ENCODE assay signal across 1 cellular context in the genomic region with DNA sequence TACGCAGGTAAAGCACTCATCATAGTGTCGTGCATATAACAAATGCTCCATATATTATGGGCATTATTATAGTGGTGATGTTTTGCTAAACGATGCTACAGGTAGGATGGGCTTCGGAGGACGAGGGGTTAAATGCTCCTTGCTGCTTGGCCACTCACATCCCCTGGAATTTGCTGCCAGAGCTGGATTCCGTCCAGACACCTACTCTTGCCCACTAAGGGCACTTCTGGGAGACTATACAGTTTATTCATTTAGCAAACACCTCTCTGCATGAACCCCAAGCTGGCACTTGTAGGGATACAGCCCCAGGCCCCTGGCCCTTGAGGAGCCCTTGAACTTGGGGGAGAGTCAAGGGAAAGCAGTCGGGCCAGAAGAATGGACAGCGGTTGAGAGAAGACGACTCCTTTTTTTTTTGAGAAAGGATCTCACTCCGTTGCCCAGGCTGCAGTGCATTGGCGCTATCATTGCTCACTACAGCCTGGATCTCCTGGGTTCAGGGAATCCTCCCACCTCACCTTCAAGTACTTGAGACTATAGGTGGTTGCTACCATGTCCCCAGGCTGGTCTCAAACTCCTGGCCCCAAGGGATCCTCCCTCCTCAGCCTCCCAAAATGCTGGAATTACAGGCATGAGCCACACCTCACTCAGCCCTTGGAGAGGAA.
TF ChIP-seq lines count a peak whose summit lies in the region.

No MANE protein-coding gene starts in this region.

TF ChIP-seq in GM23338, 12 proteins besides CTCF, POLR2A, EP300 and RAD21 (continued from another document):
- TF ChIP-seq, protein P1, sequence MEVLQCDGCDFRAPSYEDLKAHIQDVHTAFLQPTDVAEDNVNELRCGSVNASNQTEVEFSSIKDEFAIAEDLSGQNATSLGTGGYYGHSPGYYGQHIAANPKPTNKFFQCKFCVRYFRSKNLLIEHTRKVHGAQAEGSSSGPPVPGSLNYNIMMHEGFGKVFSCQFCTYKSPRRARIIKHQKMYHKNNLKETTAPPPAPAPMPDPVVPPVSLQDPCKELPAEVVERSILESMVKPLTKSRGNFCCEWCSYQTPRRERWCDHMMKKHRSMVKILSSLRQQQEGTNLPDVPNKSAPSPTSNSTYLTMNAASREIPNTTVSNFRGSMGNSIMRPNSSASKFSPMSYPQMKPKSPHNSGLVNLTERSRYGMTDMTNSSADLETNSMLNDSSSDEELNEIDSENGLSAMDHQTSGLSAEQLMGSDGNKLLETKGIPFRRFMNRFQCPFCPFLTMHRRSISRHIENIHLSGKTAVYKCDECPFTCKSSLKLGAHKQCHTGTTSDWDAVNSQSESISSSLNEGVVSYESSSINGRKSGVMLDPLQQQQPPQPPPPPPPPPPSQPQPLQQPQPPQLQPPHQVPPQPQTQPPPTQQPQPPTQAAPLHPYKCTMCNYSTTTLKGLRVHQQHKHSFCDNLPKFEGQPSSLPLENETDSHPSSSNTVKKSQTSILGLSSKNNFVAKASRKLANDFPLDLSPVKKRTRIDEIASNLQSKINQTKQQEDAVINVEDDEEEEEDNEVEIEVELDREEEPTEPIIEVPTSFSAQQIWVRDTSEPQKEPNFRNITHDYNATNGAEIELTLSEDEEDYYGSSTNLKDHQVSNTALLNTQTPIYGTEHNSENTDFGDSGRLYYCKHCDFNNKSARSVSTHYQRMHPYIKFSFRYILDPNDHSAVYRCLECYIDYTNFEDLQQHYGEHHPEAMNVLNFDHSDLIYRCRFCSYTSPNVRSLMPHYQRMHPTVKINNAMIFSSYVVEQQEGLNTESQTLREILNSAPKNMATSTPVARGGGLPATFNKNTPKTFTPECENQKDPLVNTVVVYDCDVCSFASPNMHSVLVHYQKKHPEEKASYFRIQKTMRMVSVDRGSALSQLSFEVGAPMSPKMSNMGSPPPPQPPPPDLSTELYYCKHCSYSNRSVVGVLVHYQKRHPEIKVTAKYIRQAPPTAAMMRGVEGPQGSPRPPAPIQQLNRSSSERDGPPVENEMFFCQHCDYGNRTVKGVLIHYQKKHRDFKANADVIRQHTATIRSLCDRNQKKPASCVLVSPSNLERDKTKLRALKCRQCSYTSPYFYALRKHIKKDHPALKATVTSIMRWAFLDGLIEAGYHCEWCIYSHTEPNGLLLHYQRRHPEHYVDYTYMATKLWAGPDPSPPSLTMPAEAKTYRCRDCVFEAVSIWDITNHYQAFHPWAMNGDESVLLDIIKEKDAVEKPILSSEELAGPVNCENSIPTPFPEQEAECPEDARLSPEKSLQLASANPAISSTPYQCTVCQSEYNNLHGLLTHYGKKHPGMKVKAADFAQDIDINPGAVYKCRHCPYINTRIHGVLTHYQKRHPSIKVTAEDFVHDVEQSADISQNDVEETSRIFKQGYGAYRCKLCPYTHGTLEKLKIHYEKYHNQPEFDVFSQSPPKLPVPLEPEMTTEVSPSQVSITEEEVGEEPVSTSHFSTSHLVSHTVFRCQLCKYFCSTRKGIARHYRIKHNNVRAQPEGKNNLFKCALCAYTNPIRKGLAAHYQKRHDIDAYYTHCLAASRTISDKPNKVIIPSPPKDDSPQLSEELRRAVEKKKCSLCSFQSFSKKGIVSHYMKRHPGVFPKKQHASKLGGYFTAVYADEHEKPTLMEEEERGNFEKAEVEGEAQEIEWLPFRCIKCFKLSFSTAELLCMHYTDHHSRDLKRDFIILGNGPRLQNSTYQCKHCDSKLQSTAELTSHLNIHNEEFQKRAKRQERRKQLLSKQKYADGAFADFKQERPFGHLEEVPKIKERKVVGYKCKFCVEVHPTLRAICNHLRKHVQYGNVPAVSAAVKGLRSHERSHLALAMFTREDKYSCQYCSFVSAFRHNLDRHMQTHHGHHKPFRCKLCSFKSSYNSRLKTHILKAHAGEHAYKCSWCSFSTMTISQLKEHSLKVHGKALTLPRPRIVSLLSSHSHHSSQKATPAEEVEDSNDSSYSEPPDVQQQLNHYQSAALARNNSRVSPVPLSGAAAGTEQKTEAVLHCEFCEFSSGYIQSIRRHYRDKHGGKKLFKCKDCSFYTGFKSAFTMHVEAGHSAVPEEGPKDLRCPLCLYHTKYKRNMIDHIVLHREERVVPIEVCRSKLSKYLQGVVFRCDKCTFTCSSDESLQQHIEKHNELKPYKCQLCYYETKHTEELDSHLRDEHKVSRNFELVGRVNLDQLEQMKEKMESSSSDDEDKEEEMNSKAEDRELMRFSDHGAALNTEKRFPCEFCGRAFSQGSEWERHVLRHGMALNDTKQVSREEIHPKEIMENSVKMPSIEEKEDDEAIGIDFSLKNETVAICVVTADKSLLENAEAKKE (CRISPR knock-in tag; IDR thresholded peaks at IDR 0.05), result no peak
- TF ChIP-seq ZNF114 (CRISPR knock-in tag; IDR thresholded peaks at IDR 0.05) (no peak), NANOG (IDR thresholded peaks at IDR 0.05; ENCODE audit: borderline replicate concordance) (no peak), EZH2phosphoT487 (IDR thresholded peaks at IDR 0.05; ENCODE audit: unreplicated experiment) (no peak), EZH2 (IDR thresholded peaks at IDR 0.05; ENCODE audit: low read depth, unreplicated experiment) (no peak)
